ENCODE assay signal across 8 cellular contexts in genomic region chr1:159067699-159068621, GRCh38.
A peak's percentile ranks its signal among the peaks of the same experiment; 100 is the strongest.
DNase-seq lines count a peak whose midpoint lies in the region; ATAC-seq, FAIRE-seq and TF ChIP-seq lines count a peak whose summit lies in the region.

No MANE protein-coding gene starts in this region.

- TF ChIP-seq CTCF in D721Med (IDR thresholded peaks at IDR 0.05; ENCODE audit: insufficient read depth, missing control alignments), result no peak

- peak; percentile 89 for ATAC-seq in GM18907 (IDR thresholded peaks at IDR 0.05; ENCODE audit: unreplicated experiment)
- ATAC-seq in HG02759 (IDR thresholded peaks at IDR 0.05; ENCODE audit: unreplicated experiment), result peak; percentile 89

- DNase-seq in NOMO-1 (lab: John Stamatoyannopoulos, UW; ENCODE audit: unreplicated experiment in 2 of 2) (peak; percentile 67 to 99), globus pallidus (ENCODE audit: low spot score) (peak; percentile 43), NCI-H2171 (lab: John Stamatoyannopoulos, UW) (no peak), D721Med (ENCODE audit: insufficient read length, low spot score) (no peak), NK-92 (lab: John Stamatoyannopoulos, UW; ENCODE audit: unreplicated experiment) (no peak), LoVo (ENCODE audit: low spot score) (no peak)

- no peak for FAIRE-seq in D721Med (lab: Jason Lieb, UNC)

Comparison
In these comparisons a context has a peak if more than half of its experiments do, and no peak if none do; other contexts are left out.
1. DNase-seq: peak in NOMO-1 (2 of 2) and globus pallidus (single experiment); none in NCI-H2171 (single experiment), D721Med (single experiment), NK-92 (single experiment) and LoVo (single experiment).